ENCODE assay signal across 1 cellular context in the genomic region with DNA sequence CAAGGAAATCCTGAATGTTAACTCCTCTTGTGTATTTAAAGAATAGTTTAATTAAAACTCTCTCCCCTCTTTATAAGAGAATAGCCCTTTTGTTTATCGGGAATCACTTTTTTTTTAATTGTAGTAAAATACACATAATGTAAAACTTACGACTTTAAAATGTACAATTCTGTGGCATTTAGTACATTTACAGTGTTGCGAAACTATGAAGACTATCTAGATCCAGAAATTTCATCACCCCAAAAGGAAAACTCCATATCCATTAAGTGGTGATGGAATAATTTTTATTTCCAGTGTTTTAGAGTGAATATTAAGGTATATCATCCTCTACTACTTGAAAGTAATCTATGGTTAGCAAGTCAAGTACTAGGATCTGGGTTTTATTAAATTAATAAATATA.
TF ChIP-seq lines count a peak whose summit lies in the region.

No MANE protein-coding gene starts in this region.

TF ChIP-seq in HepG2, 621 proteins besides CTCF, POLR2A, EP300 and RAD21:
- TF ChIP-seq CEBPB (IDR thresholded peaks at IDR 0.05; ENCODE audit: borderline replicate concordance, low read depth, low read length) (peak; percentile 71), ZMAT3 (CRISPR knock-in tag; conservative IDR thresholded peaks at IDR 0.05) (no peak), ZNF460 (CRISPR knock-in tag; IDR thresholded peaks at IDR 0.05; ENCODE audit: borderline replicate concordance) (no peak)
